In genomic region chr5:107456281-107456715, GRCh38 we compare ENCODE assay signal across 9 cellular contexts.
DNase-seq lines count a peak whose midpoint lies in the region; ATAC-seq and TF ChIP-seq lines count a peak whose summit lies in the region.
"Had no signal": no experiment of that assay in that cellular context is flagged by ENCODE, and none has a peak within 500 bp of the region (broad histone marks: within the 10 kb centered on the region; RNA-seq: fewer than 3 reads in every experiment).

No MANE protein-coding gene starts in this region.

- H3K4me1 ChIP-seq in trophoblast cell (ENCODE audit: control insufficient read depth in 1 of 2, insufficient read depth in 2 of 2, low read length in 2 of 2) = peaks cover 2 to 12% of the 10 kb centered on the region in 2 experiments

- H3K14ac ChIP-seq in trophoblast cell (ENCODE audit: low read length) = no peak overlapping the region

- no peak overlapping the region for H4K8ac ChIP-seq in trophoblast cell (ENCODE audit: low read depth, low read length)

- no peak overlapping the region for H3K4ac ChIP-seq in trophoblast cell (ENCODE audit: low read depth, low read length)

- no peak overlapping the region for H2BK5ac ChIP-seq in trophoblast cell (ENCODE audit: low read depth, low read length, poor library complexity)

- H3K79me1 ChIP-seq in trophoblast cell (ENCODE audit: low read length) = peaks cover 14% of the 10 kb centered on the region

- peak overlapping the region; percentile 31 for H4K91ac ChIP-seq in trophoblast cell (ENCODE audit: low read depth, low read length)

- no peak overlapping the region for H2BK120ac ChIP-seq in trophoblast cell (ENCODE audit: insufficient read depth, low read length, poor library complexity)

- no peak overlapping the region for H3K9ac ChIP-seq in trophoblast cell (ENCODE audit: low read length)

- ATAC-seq in GM19397 (IDR thresholded peaks at IDR 0.05; ENCODE audit: unreplicated experiment) = peak; percentile 75
- peak; percentile 89 for ATAC-seq in HG02943 (IDR thresholded peaks at IDR 0.05; ENCODE audit: low read depth, unreplicated experiment)

- no peak overlapping the region for H3K4me3 ChIP-seq in trophoblast cell (ENCODE audit: low read depth, low read length)

- H2AK5ac ChIP-seq in trophoblast cell (ENCODE audit: low read length) = no peak overlapping the region

- no peaks in the 10 kb centered on the region for H3K36me3 ChIP-seq in trophoblast cell (ENCODE audit: control insufficient read depth in 1 of 2, insufficient read depth in 2 of 2, low read length in 2 of 2)

- DNase-seq in NCI-H345 (lab: John Stamatoyannopoulos, UW) (peak; percentile 33), trophoblast cell (peak in 1 of 2 donors; percentile 25), DMS153 treated with DMSO at 0.1 percent for 48 hours (lab: John Stamatoyannopoulos, UW; ENCODE audit: unreplicated experiment) (no peak), GM20000 (ENCODE audit: low spot score) (no peak)
- DNase-seq in activated naive CD4-positive, alpha-beta T cell (lab: John Stamatoyannopoulos, UW) = no peak
- DNase-seq: activated gamma-delta T cell, T-helper 1 cell had no signal

- H2AFZ ChIP-seq in trophoblast cell (ENCODE audit: insufficient read depth, low read length, poor library complexity) = no peak overlapping the region

- H3K27me3 ChIP-seq in trophoblast cell (ENCODE audit: insufficient read depth, low read length) = no peaks in the 10 kb centered on the region

- H3K23ac ChIP-seq in trophoblast cell (ENCODE audit: low read length) = no peak overlapping the region

- H3K4me2 ChIP-seq in trophoblast cell (ENCODE audit: low read length) = no peak overlapping the region

- no peak for TF ChIP-seq CTCF in GM20000 (IDR thresholded peaks at IDR 0.05; ENCODE audit: extremely low read depth, missing control alignments)

- H3K18ac ChIP-seq in trophoblast cell (ENCODE audit: low read length) = no peak overlapping the region

- no peak overlapping the region for H4K12ac ChIP-seq in trophoblast cell (ENCODE audit: low read depth, low read length)

- peak overlapping the region; percentile 75 for H3K27ac ChIP-seq in trophoblast cell (ENCODE audit: low read depth, low read length)

- no peak overlapping the region for H2BK12ac ChIP-seq in trophoblast cell (ENCODE audit: low read length)

- no peaks in the 10 kb centered on the region for H3K79me2 ChIP-seq in trophoblast cell (ENCODE audit: control insufficient read depth, insufficient read depth, low read length, poor library complexity)

- no peaks in the 10 kb centered on the region for H3K9me3 ChIP-seq in trophoblast cell (ENCODE audit: insufficient read depth, low read depth, low read length)
